Comparison of ENCODE assay signal across 14 cellular contexts in the genomic region with DNA sequence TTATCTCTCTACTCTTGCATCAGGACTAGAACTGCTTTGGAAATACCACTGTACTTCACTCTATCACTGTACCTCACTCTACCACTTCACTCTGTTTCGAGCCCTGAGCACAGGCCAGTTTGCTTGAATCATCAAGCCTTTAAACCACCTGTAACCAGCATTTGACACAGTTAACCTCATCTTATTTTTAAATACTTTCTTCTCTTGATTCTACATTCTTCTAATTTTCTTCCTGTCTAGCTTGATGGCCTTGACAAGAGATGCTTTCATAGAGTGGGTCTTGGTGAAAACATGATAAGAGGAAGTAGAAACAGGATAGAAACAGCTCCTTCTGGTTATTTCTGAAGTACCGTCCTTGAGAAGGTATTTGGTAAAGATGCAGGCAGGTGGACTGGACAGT.
"Had no signal": no experiment of that assay in that cellular context is flagged by ENCODE, and none has a peak within 500 bp of the region (broad histone marks: within the 10 kb centered on the region; RNA-seq: fewer than 3 reads in every experiment).

No MANE protein-coding gene starts in this region.

- H3K36me3 ChIP-seq: esophagus muscularis mucosa, right atrium auricular region, tibial artery had no signal

- H3K27ac ChIP-seq: coronary artery, esophagus muscularis mucosa, right atrium auricular region, tibial artery had no signal

- DNase-seq: activated CD4-positive, CD25-positive, alpha-beta regulatory T cell treated with anti-CD3 and anti-CD28 coated beads, Interleukin-2, amount 50 U/mL, for 72 hours; activated naive CD8-positive, alpha-beta T cell treated with anti-CD3 and anti-CD28 coated beads for 36 hours; amygdala; body of pancreas; caudate nucleus; hypothalamus; kidney; occipital lobe; stimulated activated CD4-positive, alpha-beta T cell treated with anti-CD3 and anti-CD28 coated beads, Interleukin-2, amount 100 ng/mL, for 48 hours; stimulated activated naive B cell treated with anti-CD40 and anti-IgM and Interleukin-4, amounts not matched to agents 10 μg/mL and 1 μg/mL and 100 μg/mL, for 72 hours; tibial artery had no signal

- H3K27me3 ChIP-seq: body of pancreas, esophagus muscularis mucosa, right atrium auricular region, tibial artery had no signal

- H3K4me1 ChIP-seq: esophagus muscularis mucosa, right atrium auricular region, tibial artery had no signal

- H3K9me3 ChIP-seq: body of pancreas, right atrium auricular region, tibial artery had no signal

- H3K4me3 ChIP-seq: body of pancreas, coronary artery, esophagus muscularis mucosa, right atrium auricular region, tibial artery had no signal

- ATAC-seq: body of pancreas; stimulated activated naive B cell treated with anti-CD40 and anti-IgM and Interleukin-4, amounts not matched to agents 10 μg/mL and 1 μg/mL and 100 μg/mL, for 72 hours had no signal
